31 cellular contexts compared by ENCODE assay signal in the genomic region with DNA sequence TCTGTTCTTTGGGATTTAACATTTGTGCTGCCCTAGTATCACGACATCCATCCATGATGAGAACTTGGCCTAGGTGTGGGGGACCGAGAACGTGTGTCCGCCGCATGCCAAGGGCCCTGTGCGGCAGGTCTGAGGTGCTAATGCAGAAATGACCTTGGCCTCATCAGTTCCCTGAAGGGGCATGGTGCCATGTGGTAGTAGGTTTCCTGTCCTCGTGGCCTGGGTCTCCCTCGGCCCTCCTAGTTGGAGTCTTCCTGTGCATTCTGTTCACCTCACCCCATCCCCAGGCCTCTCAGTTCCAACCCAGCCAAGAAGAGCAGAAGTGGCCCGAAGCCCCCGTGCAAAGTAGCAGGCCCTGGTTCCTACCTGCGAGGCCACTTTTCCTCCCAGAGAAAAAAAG.
"Had no signal": no experiment of that assay in that cellular context is flagged by ENCODE, and none has a peak within 500 bp of the region (broad histone marks: within the 10 kb centered on the region; RNA-seq: fewer than 3 reads in every experiment).

No MANE protein-coding gene starts in this region.

- H3K4me3 Mint-ChIP-seq: mesothelial cell of epicardium; natural killer cell treated with Interleukin-12 subunit alpha and Interleukin-12 subunit beta and Interleukin-15 and Interleukin-18, amount 100 ng/mL, for 72 hours; neural crest cell; stimulated activated naive CD8-positive, alpha-beta T cell treated with anti-CD3 and anti-CD28 coated beads, Interleukin-15, amount 100 ng/mL, for 72 hours had no signal

- H3K27me3 ChIP-seq: dorsolateral prefrontal cortex, gastrocnemius medialis, heart left ventricle, hepatocyte, ovary, right lobe of liver, suprapubic skin, transverse colon, vagina had no signal

- ATAC-seq: esophagus mucosa; gastrocnemius medialis; heart left ventricle; left lobe of liver; mucosa of descending colon; natural killer cell treated with Interleukin-12 subunit alpha and Interleukin-12 subunit beta and Interleukin-15 and Interleukin-18, amount 100 ng/mL, for 72 hours; right lobe of liver; stimulated activated naive CD8-positive, alpha-beta T cell treated with anti-CD3 and anti-CD28 coated beads, Interleukin-15, amount 100 ng/mL, for 72 hours had no signal

- FAIRE-seq: colon, kidney had no signal

- H3K79me2 ChIP-seq: hepatocyte had no signal

- H3K4me1 Mint-ChIP-seq: naive B cell; stimulated activated naive CD8-positive, alpha-beta T cell treated with anti-CD3 and anti-CD28 coated beads, Interleukin-15, amount 100 ng/mL, for 72 hours had no signal

- H3K36me3 ChIP-seq: ovary, vagina had no signal

- H3K9me3 ChIP-seq: gastrocnemius medialis, mucosa of descending colon, ovary, right lobe of liver, suprapubic skin, transverse colon, vagina had no signal

- H3K9me3 Mint-ChIP-seq: mesothelial cell of epicardium; naive B cell; natural killer cell treated with Interleukin-12 subunit alpha and Interleukin-12 subunit beta and Interleukin-15 and Interleukin-18, amount 100 ng/mL, for 72 hours; neural crest cell; stimulated activated naive CD8-positive, alpha-beta T cell treated with anti-CD3 and anti-CD28 coated beads, Interleukin-15, amount 100 ng/mL, for 72 hours had no signal

- H3K4me1 ChIP-seq: gastrocnemius medialis, heart left ventricle, suprapubic skin, transverse colon had no signal

- H3K36me3 Mint-ChIP-seq: natural killer cell treated with Interleukin-12 subunit alpha and Interleukin-12 subunit beta and Interleukin-15 and Interleukin-18, amount 100 ng/mL, for 72 hours had no signal

- H3K4me2 ChIP-seq: hepatocyte, smooth muscle cell had no signal

- DNase-seq: dorsolateral prefrontal cortex; effector CD4-positive, alpha-beta T cell; foreskin fibroblast; gastrocnemius medialis; heart left ventricle; kidney; mesenchymal stem cell; mucosa of descending colon; naive B cell; nucleus accumbens; ovary; retina; stimulated activated CD4-positive, alpha-beta T cell treated with anti-CD3 and anti-CD28 coated beads, Interleukin-12 subunit alpha, Interleukin-12 subunit beta, amount 100 ng/mL, for 4 hours; stimulated activated CD4-positive, alpha-beta T cell treated with anti-CD3 and anti-CD28 coated beads, Interleukin-1b, Interleukin-23, amount 100 ng/mL, for 48 hours; stimulated activated CD4-positive, alpha-beta T cell treated with anti-CD3 and anti-CD28 coated beads, Interleukin-4, amount 100 ng/mL, for 1 hour; stimulated activated CD8-positive, alpha-beta memory T cell treated with anti-CD3 and anti-CD28 coated beads, Interleukin-4, amount 100 ng/mL, for 48 hours; stimulated activated naive CD4-positive, alpha-beta T cell; stimulated activated naive CD8-positive, alpha-beta T cell treated with anti-CD3 and anti-CD28 coated beads, Interleukin-15, amount 100 ng/mL, for 72 hours; transverse colon had no signal

- H3K27ac ChIP-seq: epithelial cell of prostate, gastrocnemius medialis, heart left ventricle, hepatocyte, ovary, right lobe of liver, suprapubic skin, transverse colon, vagina had no signal

- H3K27me3 Mint-ChIP-seq: natural killer cell treated with Interleukin-12 subunit alpha and Interleukin-12 subunit beta and Interleukin-15 and Interleukin-18, amount 100 ng/mL, for 72 hours; stimulated activated naive CD8-positive, alpha-beta T cell treated with anti-CD3 and anti-CD28 coated beads, Interleukin-15, amount 100 ng/mL, for 72 hours had no signal

- H2AFZ ChIP-seq: hepatocyte had no signal

- H3K4me3 ChIP-seq: dorsolateral prefrontal cortex, gastrocnemius medialis, heart left ventricle, hepatocyte, mucosa of descending colon, ovary, right lobe of liver, smooth muscle cell, suprapubic skin, transverse colon, vagina had no signal

- H3K27ac Mint-ChIP-seq: mesothelial cell of epicardium, naive B cell had no signal
